ENCODE assay signal across 15 cellular contexts in genomic region chr16:11066231-11066870, GRCh38.
DNase-seq lines count a peak whose midpoint lies in the region; ATAC-seq and TF ChIP-seq lines count a peak whose summit lies in the region.
"Had no signal": no experiment of that assay in that cellular context is flagged by ENCODE, and none has a peak within 500 bp of the region (broad histone marks: within the 10 kb centered on the region; RNA-seq: fewer than 3 reads in every experiment).

No MANE protein-coding gene starts in this region.

- H3K27ac ChIP-seq in AG04450 (ENCODE audit: low read depth, low read length) (peak overlapping the region; percentile 21), DND-41 (ENCODE audit: low read length) (peak overlapping the region; percentile 28)
- H3K27ac ChIP-seq in CD8-positive, alpha-beta T cell (ENCODE audit: low read depth, low read length), result no peak overlapping the region

- POLR2A ChIA-PET in AG04450 (lab: Yijun Ruan, JAX), result interaction anchor here (1.2 kb wide), 1 partner anchor 26 kb away, joined by 3 read pairs; no protein-coding TSS in a partner anchor
- POLR2A ChIA-PET in CD8-positive, alpha-beta T cell (lab: Charles Lee), result no interaction called here

- TF ChIP-seq CTCF in AG04450 (IDR thresholded peaks at IDR 0.05; ENCODE audit: low read depth, low read length) (no peak), DND-41 (IDR thresholded peaks at IDR 0.05; ENCODE audit: borderline replicate concordance, extremely low read depth, low read length, poor library complexity, severe bottlenecking) (no peak), HFFc6 (IDR thresholded peaks at IDR 0.05) (no peak)
- TF ChIP-seq CTCF in CD8-positive, alpha-beta T cell (IDR thresholded peaks at IDR 0.05), result no peak

- H3K27me3 ChIP-seq in AG04450 (ENCODE audit: control insufficient read depth, insufficient read depth, low read length) (no peaks in the 10 kb centered on the region), DND-41 (ENCODE audit: insufficient read depth, low read length, poor library complexity) (no peaks in the 10 kb centered on the region)
- no peaks in the 10 kb centered on the region for H3K27me3 ChIP-seq in CD8-positive, alpha-beta T cell (ENCODE audit: insufficient read depth, low read length)

- no peaks in the 10 kb centered on the region for H3K9me3 ChIP-seq in AG04450 (ENCODE audit: control insufficient read depth, insufficient read depth, low read length)
- no peaks in the 10 kb centered on the region for H3K9me3 ChIP-seq in DND-41 (ENCODE audit: insufficient read depth, low read length, severe bottlenecking)
- no peaks in the 10 kb centered on the region for H3K9me3 ChIP-seq in CD8-positive, alpha-beta T cell (ENCODE audit: low read length)

- H3K27ac Mint-ChIP-seq in dendritic cell treated with granulocyte-macrophage colony-stimulating factor and Interleukin-4, amounts not matched to agents 40 ng/mL and 50 ng/mL, for 4 days, result peak overlapping the region; percentile 49
- no peak overlapping the region for H3K27ac Mint-ChIP-seq in HFFc6
- H3K27ac Mint-ChIP-seq in CD8-positive, alpha-beta T cell, result no peak overlapping the region

- no peaks in the 10 kb centered on the region for H3K27me3 Mint-ChIP-seq in dendritic cell treated with granulocyte-macrophage colony-stimulating factor and Interleukin-4, amounts not matched to agents 40 ng/mL and 50 ng/mL, for 4 days
- H3K27me3 Mint-ChIP-seq in HFFc6 (ENCODE audit: insufficient read depth), result no peaks in the 10 kb centered on the region
- no peaks in the 10 kb centered on the region for H3K27me3 Mint-ChIP-seq in CD8-positive, alpha-beta T cell (ENCODE audit: low read depth)
- H3K27me3 Mint-ChIP-seq: naive B cell had no signal

- peaks cover 87% of the 10 kb centered on the region for H3K36me3 Mint-ChIP-seq in dendritic cell treated with granulocyte-macrophage colony-stimulating factor and Interleukin-4, amounts not matched to agents 40 ng/mL and 50 ng/mL, for 4 days (ENCODE audit: low read depth)
- H3K36me3 Mint-ChIP-seq in HFFc6 (ENCODE audit: low read depth), result peaks cover 11% of the 10 kb centered on the region; the same call in 1 of the 2 replicates
- peaks cover 70% of the 10 kb centered on the region for H3K36me3 Mint-ChIP-seq in CD8-positive, alpha-beta T cell

- DNase-seq in AG04450 (ENCODE audit: low read depth, low spot score) (no peak), DND-41 (no peak), OCI-M1 (lab: John Stamatoyannopoulos, UW) (peak; percentile 54), HFFc6 (no peak), medulla oblongata (ENCODE audit: extremely low spot score) (no peak), NCI-H524 (lab: John Stamatoyannopoulos, UW) (no peak)
- no peak for DNase-seq in CD8-positive, alpha-beta T cell
- DNase-seq: activated naive CD4-positive, alpha-beta T cell treated with Interleukin-2 at 50 U/mL for 16 hours; islet precursor cell; mammary epithelial cell; naive B cell; NCI-H1436; posterior cingulate gyrus; stimulated activated CD4-positive, alpha-beta T cell treated with anti-CD3 and anti-CD28 coated beads, Interleukin-2, amount 100 ng/mL, for 48 hours had no signal

- no peaks in the 10 kb centered on the region for H3K9me3 Mint-ChIP-seq in dendritic cell treated with granulocyte-macrophage colony-stimulating factor and Interleukin-4, amounts not matched to agents 40 ng/mL and 50 ng/mL, for 4 days
- H3K9me3 Mint-ChIP-seq in HFFc6, result no peaks in the 10 kb centered on the region
- no peaks in the 10 kb centered on the region for H3K9me3 Mint-ChIP-seq in CD8-positive, alpha-beta T cell
- H3K9me3 Mint-ChIP-seq: naive B cell had no signal

- no peaks in the 10 kb centered on the region for H4K20me1 ChIP-seq in DND-41 (ENCODE audit: insufficient read depth, low read length)

- ATAC-seq in DND-41 (ENCODE audit: insufficient read depth, low read depth), result peak; percentile 31; the same call in 1 of the 3 replicates
- ATAC-seq in CD8-positive, alpha-beta T cell, result no peak

- H3K79me2 ChIP-seq in DND-41 (ENCODE audit: insufficient read depth, low read length), result no peaks in the 10 kb centered on the region

- H3K4me3 ChIP-seq in AG04450 (ENCODE audit: low read depth, low read length) (no peak overlapping the region), DND-41 (ENCODE audit: low read depth in 1 of 2, low read length in 2 of 2) (no peak overlapping the region)
- no peak overlapping the region for H3K4me3 ChIP-seq in CD8-positive, alpha-beta T cell (ENCODE audit: low read depth, low read length)

- H3K4me3 Mint-ChIP-seq in dendritic cell treated with granulocyte-macrophage colony-stimulating factor and Interleukin-4, amounts not matched to agents 40 ng/mL and 50 ng/mL, for 4 days, result no peak overlapping the region
- no peak overlapping the region for H3K4me3 Mint-ChIP-seq in HFFc6
- H3K4me3 Mint-ChIP-seq in CD8-positive, alpha-beta T cell, result no peak overlapping the region
- H3K4me3 Mint-ChIP-seq: naive B cell had no signal

- H3K4me1 ChIP-seq in DND-41 (ENCODE audit: insufficient read depth, low read length), result peaks cover 35% of the 10 kb centered on the region
- H3K4me1 ChIP-seq in CD8-positive, alpha-beta T cell (ENCODE audit: insufficient read depth, low read length), result no peaks in the 10 kb centered on the region

- CTCF ChIA-PET in AG04450 (lab: Charles Lee), result no interaction called here
- CTCF ChIA-PET in CD8-positive, alpha-beta T cell (lab: Charles Lee), result no interaction called here

- no peak overlapping the region for H3K9ac ChIP-seq in DND-41 (ENCODE audit: low read depth, low read length)

- H3K36me3 ChIP-seq in DND-41 (ENCODE audit: insufficient read depth, low read length), result peaks cover 36% of the 10 kb centered on the region
- H3K36me3 ChIP-seq in CD8-positive, alpha-beta T cell (ENCODE audit: insufficient read depth, low read length), result peaks cover 24% of the 10 kb centered on the region

- intact Hi-C loops in dendritic cell treated with granulocyte-macrophage colony-stimulating factor and Interleukin-4, amounts not matched to agents 40 ng/mL and 50 ng/mL, for 4 days (cut with micrococcal nuclease), result no loop called here
- intact Hi-C loops in CD8-positive, alpha-beta T cell (cut with DNase I, micrococcal nuclease), result no loop called here

- no peak overlapping the region for H2AFZ ChIP-seq in DND-41 (ENCODE audit: low read depth, low read length)

- peaks cover 26% of the 10 kb centered on the region for H3K4me1 Mint-ChIP-seq in dendritic cell treated with granulocyte-macrophage colony-stimulating factor and Interleukin-4, amounts not matched to agents 40 ng/mL and 50 ng/mL, for 4 days (ENCODE audit: low read depth)
- peaks cover 6% of the 10 kb centered on the region; the same call in 1 of the 2 replicates for H3K4me1 Mint-ChIP-seq in HFFc6 (ENCODE audit: low read depth)
- no peaks in the 10 kb centered on the region for H3K4me1 Mint-ChIP-seq in CD8-positive, alpha-beta T cell (ENCODE audit: low read depth)

- no peak overlapping the region for H3K4me2 ChIP-seq in DND-41 (ENCODE audit: insufficient read depth, low read length)
